25 cellular contexts compared by ENCODE assay signal in the genomic region with DNA sequence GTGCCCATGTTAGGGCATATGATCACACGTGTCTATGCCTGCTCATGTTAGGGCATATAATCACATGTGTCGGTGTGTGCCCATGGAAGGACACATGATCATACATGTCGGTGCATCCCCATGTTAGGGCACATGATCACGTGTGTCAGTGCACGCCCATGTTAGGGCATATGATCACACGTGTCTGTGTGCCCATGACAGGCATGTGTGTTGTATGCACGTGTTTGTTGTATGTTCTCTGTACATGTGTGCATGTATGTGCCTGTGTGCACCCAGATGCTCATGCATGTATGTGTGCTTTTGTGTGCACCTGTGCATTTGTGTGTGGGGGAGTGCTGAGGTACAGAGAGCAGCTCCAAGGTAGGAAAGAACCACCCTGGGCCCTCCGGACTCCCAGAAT. TPM values are rescaled to one million over a fixed set of nuclear protein-coding genes. Genes with fewer than 3 reads are reported as not detected.
"Had no signal": no experiment of that assay in that cellular context is flagged by ENCODE, and none has a peak within 500 bp of the region (broad histone marks: within the 10 kb centered on the region; RNA-seq: fewer than 3 reads in every experiment).

No MANE protein-coding gene starts in this region.

- DNase-seq: hypothalamus; immature natural killer cell; left colon; lower lobe of right lung; naive thymus-derived CD8-positive, alpha-beta T cell; pancreas; retina; right cardiac atrium; sigmoid colon; spleen; stimulated activated CD4-positive, alpha-beta T cell treated with anti-CD3 and anti-CD28 coated beads, Interleukin-4, amount 100 ng/mL, for 24 hours; stimulated activated naive CD4-positive, alpha-beta T cell; tibial artery had no signal

- ATAC-seq: left lung; lower lobe of right lung; naive thymus-derived CD8-positive, alpha-beta T cell; right cardiac atrium; stimulated activated effector memory CD8-positive, alpha-beta T cell treated with anti-CD3 and anti-CD28 coated beads, Interleukin-12 subunit alpha, Interleukin-12 subunit beta, amount 100 ng/mL, for 72 hours had no signal

- H3K4me3 Mint-ChIP-seq: immature natural killer cell; naive thymus-derived CD8-positive, alpha-beta T cell; nephron; neural progenitor cell; stimulated activated effector memory CD8-positive, alpha-beta T cell treated with anti-CD3 and anti-CD28 coated beads, Interleukin-12 subunit alpha, Interleukin-12 subunit beta, amount 100 ng/mL, for 72 hours; stimulated activated naive CD8-positive, alpha-beta T cell treated with anti-CD3 and anti-CD28 coated beads, Interleukin-15, Interleukin-2, amounts not matched to agents 100 ng/mL and 50 ng/mL, for 24 hours; type B pancreatic cell had no signal

- H3K36me3 Mint-ChIP-seq: immature natural killer cell; naive thymus-derived CD8-positive, alpha-beta T cell; neural progenitor cell; stimulated activated effector memory CD8-positive, alpha-beta T cell treated with anti-CD3 and anti-CD28 coated beads, Interleukin-12 subunit alpha, Interleukin-12 subunit beta, amount 100 ng/mL, for 72 hours; type B pancreatic cell had no signal

- H3K9me3 ChIP-seq: left lung, lower lobe of right lung, pancreas, prostate gland, sigmoid colon, spleen, suprapubic skin, thoracic aorta, tibial artery, vagina had no signal

- H3K4me1 Mint-ChIP-seq: immature natural killer cell, nephron had no signal

- H3K4me1 ChIP-seq: left lung, lower lobe of right lung, neural progenitor cell, pancreas, prostate gland, sigmoid colon, spleen, suprapubic skin, tibial artery, vagina had no signal

- H3K36me3 ChIP-seq: left lung, lower lobe of right lung, neural progenitor cell, pancreas, prostate gland, sigmoid colon, spleen, suprapubic skin, thoracic aorta, tibial artery, vagina had no signal

- H2AFZ ChIP-seq: neural progenitor cell had no signal

- H3K4me3 ChIP-seq: left lung, lower lobe of right lung, neural progenitor cell, pancreas, prostate gland, sigmoid colon, spleen, suprapubic skin, thoracic aorta, tibial artery, vagina had no signal

- H3K27ac Mint-ChIP-seq: immature natural killer cell; nephron; neural progenitor cell; stimulated activated effector memory CD8-positive, alpha-beta T cell treated with anti-CD3 and anti-CD28 coated beads, Interleukin-12 subunit alpha, Interleukin-12 subunit beta, amount 100 ng/mL, for 72 hours; stimulated activated naive CD8-positive, alpha-beta T cell treated with anti-CD3 and anti-CD28 coated beads, Interleukin-15, Interleukin-2, amounts not matched to agents 100 ng/mL and 50 ng/mL, for 24 hours; type B pancreatic cell had no signal

- H3K27me3 ChIP-seq: neural progenitor cell, vagina had no signal

- H3K27ac ChIP-seq: left lung, lower lobe of right lung, neural progenitor cell, pancreas, prostate gland, sigmoid colon, spleen, suprapubic skin, thoracic aorta, tibial artery, vagina had no signal

- H3K9ac ChIP-seq: neural progenitor cell had no signal

- H3K9me3 Mint-ChIP-seq: immature natural killer cell; naive thymus-derived CD8-positive, alpha-beta T cell; nephron; neural progenitor cell; stimulated activated effector memory CD8-positive, alpha-beta T cell treated with anti-CD3 and anti-CD28 coated beads, Interleukin-12 subunit alpha, Interleukin-12 subunit beta, amount 100 ng/mL, for 72 hours; stimulated activated naive CD8-positive, alpha-beta T cell treated with anti-CD3 and anti-CD28 coated beads, Interleukin-15, Interleukin-2, amounts not matched to agents 100 ng/mL and 50 ng/mL, for 24 hours; type B pancreatic cell had no signal

- H3K4me2 ChIP-seq: neural progenitor cell had no signal

RNA-seq across cellular contexts. Expression of a gene that starts 49.6 kb away (rescaled TPM):
- total RNA-seq: mammary epithelial cell; naive thymus-derived CD8-positive, alpha-beta T cell; pancreas; prostate gland; right cardiac atrium; thoracic aorta had no signal
- polyA plus RNA-seq: immature natural killer cell, liver, mammary epithelial cell, right cardiac atrium had no signal
